8 cellular contexts compared by ENCODE assay signal in the genomic region with DNA sequence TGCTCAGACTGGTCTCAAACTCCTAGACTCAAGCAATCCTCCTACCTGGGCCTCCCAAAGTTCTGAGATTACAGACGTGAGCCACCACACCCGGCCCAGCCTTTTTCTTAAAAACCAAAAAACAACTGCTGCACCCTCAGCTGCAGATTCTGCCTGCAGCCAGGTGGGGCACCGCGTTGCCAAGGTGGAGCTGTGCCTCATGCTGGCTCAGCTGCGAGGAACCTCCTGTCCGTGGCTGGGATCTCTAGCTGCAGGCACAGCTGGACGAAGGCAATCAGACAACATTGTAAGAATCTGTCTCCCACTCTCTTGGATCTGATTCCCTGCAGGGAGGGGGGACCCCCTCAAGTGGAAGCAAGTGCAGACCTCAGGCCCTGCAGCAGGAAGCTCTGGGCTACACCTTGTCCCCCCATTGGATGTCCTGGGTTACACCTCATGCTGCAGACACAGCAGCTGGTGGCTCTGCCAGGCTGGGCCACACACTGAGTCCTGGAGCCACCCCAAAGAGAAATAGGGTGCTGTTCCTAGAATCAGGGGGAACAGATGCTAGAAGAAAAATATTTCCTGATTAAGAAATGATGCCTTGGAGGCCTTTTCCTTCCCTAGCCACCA. TPM values are rescaled to one million over a fixed set of nuclear protein-coding genes. Genes with fewer than 3 reads are reported as not detected.
A peak's percentile ranks its signal among the peaks of the same experiment; 100 is the strongest.
DNase-seq lines count a peak whose midpoint lies in the region; ATAC-seq, FAIRE-seq and TF ChIP-seq lines count a peak whose summit lies in the region.

No MANE protein-coding gene starts in this region.

- TF ChIP-seq POLR2A in GM12892 (IDR thresholded peaks at IDR 0.05; ENCODE audit: low read depth, low read length) = no peak

- peak overlapping the region; percentile 99 for H3K27ac Mint-ChIP-seq in HFFc6
- no peak overlapping the region for H3K27ac Mint-ChIP-seq in WTC11
- no peak overlapping the region for H3K27ac Mint-ChIP-seq in CD14-positive monocyte

- POLR2A ChIA-PET in WTC11 (lab: Charles Lee) = interaction anchor here (0.8 to 2.1 kb wide), 5 partner anchors 9 to 99 kb away, joined by 3 to 10 read pairs (median 5); a partner anchor contains a TSS

- peaks cover 14% of the 10 kb centered on the region for H3K4me1 ChIP-seq in iPS-18a (ENCODE audit: control insufficient read depth, low read depth, low read length)

- H3K4me3 ChIP-seq in iPS-18a (ENCODE audit: low read length) = no peak overlapping the region

- H3K27ac ChIP-seq in iPS-18a (ENCODE audit: low read length) = no peak overlapping the region
- H3K27ac ChIP-seq in temporal lobe (ENCODE audit: low read depth, low read length) = peak overlapping the region; percentile 90

- DNase-seq in HFFc6 = no peak
- peak; percentile 49 for DNase-seq in WTC11 (ENCODE audit: low spot score)
- DNase-seq in CD14-positive monocyte (ENCODE audit: low spot score) = no peak
- DNase-seq in GM12892 (ENCODE audit: insufficient read length) = no peak

- H3K4me1 Mint-ChIP-seq in HFFc6 (ENCODE audit: low read depth) (peaks cover 64% of the 10 kb centered on the region), WTC11 (peaks cover 30% of the 10 kb centered on the region), CD14-positive monocyte (peaks cover 9% of the 10 kb centered on the region)

- H3K4me3 Mint-ChIP-seq in HFFc6 = peak overlapping the region; percentile 89
- no peak overlapping the region for H3K4me3 Mint-ChIP-seq in WTC11
- no peak overlapping the region for H3K4me3 Mint-ChIP-seq in CD14-positive monocyte

- no peaks in the 10 kb centered on the region for H3K27me3 ChIP-seq in iPS-18a (ENCODE audit: control insufficient read depth, insufficient read depth, low read length)

- H3K36me3 ChIP-seq in iPS-18a (ENCODE audit: control insufficient read depth, low read depth, low read length) = no peaks in the 10 kb centered on the region

- H3K9me3 Mint-ChIP-seq in HFFc6 (no peaks in the 10 kb centered on the region), WTC11 (no peaks in the 10 kb centered on the region), CD14-positive monocyte (no peaks in the 10 kb centered on the region)

- FAIRE-seq in GM12892 (lab: Jason Lieb, UNC) = no peak

- ATAC-seq in WTC11 = peak; percentile 32
- no peak for ATAC-seq in GM21825 (IDR thresholded peaks at IDR 0.05; ENCODE audit: unreplicated experiment)
- ATAC-seq in GM21528 (IDR thresholded peaks at IDR 0.05; ENCODE audit: low FRiP score, unreplicated experiment) = no peak

- H3K27me3 Mint-ChIP-seq in HFFc6 (ENCODE audit: insufficient read depth) (peaks cover 5% of the 10 kb centered on the region; the same call in 1 of the 2 replicates), WTC11 (ENCODE audit: low read depth) (no peaks in the 10 kb centered on the region; the same call in 1 of the 2 replicates), CD14-positive monocyte (ENCODE audit: low read depth in 3 of 3) (peaks cover 2 to 7% (median 6%) of the 10 kb centered on the region in 3 donors)

- H3K36me3 Mint-ChIP-seq in HFFc6 (ENCODE audit: low read depth) = peaks cover 17% of the 10 kb centered on the region; the same call in 1 of the 2 replicates
- no peaks in the 10 kb centered on the region for H3K36me3 Mint-ChIP-seq in WTC11
- no peaks in the 10 kb centered on the region for H3K36me3 Mint-ChIP-seq in CD14-positive monocyte

- H3K9me3 ChIP-seq in iPS-18a (ENCODE audit: control insufficient read depth, low read depth, low read length) = no peaks in the 10 kb centered on the region

- TF ChIP-seq CTCF in HFFc6 (IDR thresholded peaks at IDR 0.05) (peak; percentile 60), WTC11 (IDR thresholded peaks at IDR 0.05) (no peak), CD14-positive monocyte (IDR thresholded peaks at IDR 0.05) (no peak)

- H3K9ac ChIP-seq in iPS-18a (ENCODE audit: low read length) = peak overlapping the region; percentile 17

- CTCF ChIA-PET in WTC11 (lab: Charles Lee) = interaction anchor here (0.6 to 3.3 kb wide), 16 partner anchors 10 to 326 kb away, joined by 3 to 56 read pairs (median 6); a partner anchor contains a TSS

- intact Hi-C loops in CD14-positive monocyte (cut with micrococcal nuclease) = no loop called here

TF ChIP-seq in WTC11, 78 proteins besides CTCF, POLR2A, EP300 and RAD21:
- TF ChIP-seq, protein P1, sequence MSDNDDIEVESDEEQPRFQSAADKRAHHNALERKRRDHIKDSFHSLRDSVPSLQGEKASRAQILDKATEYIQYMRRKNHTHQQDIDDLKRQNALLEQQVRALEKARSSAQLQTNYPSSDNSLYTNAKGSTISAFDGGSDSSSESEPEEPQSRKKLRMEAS (CRISPR knock-in tag; IDR thresholded peaks at IDR 0.05) = peak; percentile 96
- TF ChIP-seq TEAD1 (CRISPR knock-in tag; IDR thresholded peaks at IDR 0.05) = no peak
- 0 out of 2 replicates have a peak, but pooled peaks have one; percentile 28 for TF ChIP-seq CREB1 (CRISPR knock-in tag; IDR thresholded peaks at IDR 0.05)
- TF ChIP-seq TCF7 (CRISPR knock-in tag; IDR thresholded peaks at IDR 0.05; ENCODE audit: low read depth) = no peak
- 0 out of 2 replicates have a peak, but pooled peaks have one; percentile 27 for TF ChIP-seq GABPB1 (CRISPR knock-in tag; IDR thresholded peaks at IDR 0.05)
- peak; percentile 88 for TF ChIP-seq ZNF121 (CRISPR knock-in tag; IDR thresholded peaks at IDR 0.05)
- TF ChIP-seq NFE2L1 (CRISPR knock-in tag; IDR thresholded peaks at IDR 0.05) = 0 out of 2 replicates have a peak, but pooled peaks have one; percentile 39
- TF ChIP-seq, protein P2, sequence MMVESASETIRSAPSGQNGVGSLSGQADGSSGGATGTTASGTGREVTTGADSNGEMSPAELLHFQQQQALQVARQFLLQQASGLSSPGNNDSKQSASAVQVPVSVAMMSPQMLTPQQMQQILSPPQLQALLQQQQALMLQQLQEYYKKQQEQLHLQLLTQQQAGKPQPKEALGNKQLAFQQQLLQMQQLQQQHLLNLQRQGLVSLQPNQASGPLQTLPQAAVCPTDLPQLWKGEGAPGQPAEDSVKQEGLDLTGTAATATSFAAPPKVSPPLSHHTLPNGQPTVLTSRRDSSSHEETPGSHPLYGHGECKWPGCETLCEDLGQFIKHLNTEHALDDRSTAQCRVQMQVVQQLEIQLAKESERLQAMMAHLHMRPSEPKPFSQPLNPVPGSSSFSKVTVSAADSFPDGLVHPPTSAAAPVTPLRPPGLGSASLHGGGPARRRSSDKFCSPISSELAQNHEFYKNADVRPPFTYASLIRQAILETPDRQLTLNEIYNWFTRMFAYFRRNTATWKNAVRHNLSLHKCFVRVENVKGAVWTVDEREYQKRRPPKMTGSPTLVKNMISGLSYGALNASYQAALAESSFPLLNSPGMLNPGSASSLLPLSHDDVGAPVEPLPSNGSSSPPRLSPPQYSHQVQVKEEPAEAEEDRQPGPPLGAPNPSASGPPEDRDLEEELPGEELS (CRISPR knock-in tag; IDR thresholded peaks at IDR 0.05) = 0 out of 2 replicates have a peak, but pooled peaks have one; percentile 68
TF ChIP-seq in WTC11: peak in this region for 6.

RNA-seq across cellular contexts. Expression of a gene that starts 24.1 kb away (rescaled TPM):
- total RNA-seq in HFFc6 (2021; fragmentation: NEBNext Ultra II Directional; extraction: Animal tissue kit (Norgen Biotek cat#: 25700)) = not detected
- total RNA-seq in WTC11 (2021) (0.23 to 0.50 TPM (median 0.23 TPM) in 3 replicates), temporal lobe (1.5 TPM)
- polyA plus RNA-seq in CD14-positive monocyte = not detected
- not detected for polyA plus RNA-seq in GM12892 (2012; ENCODE audit: missing spikeins)

RNA-seq across cellular contexts. Expression of a gene that starts 29.8 kb away (rescaled TPM):
- 100 to 1,000 TPM; 434 to 602 (median 568) TPM for total RNA-seq in HFFc6 (2021; fragmentation: NEBNext Ultra II Directional; extraction: Animal tissue kit (Norgen Biotek cat#: 25700))
- 137 to 240 TPM (median 149 TPM) in 3 replicates for total RNA-seq in WTC11 (2021)
- 19.7 TPM for total RNA-seq in temporal lobe
- polyA plus RNA-seq in CD14-positive monocyte = 10 to 100 TPM; 15.8 to 27.6 TPM
- 38.8 TPM for polyA plus RNA-seq in GM12892 (2012; ENCODE audit: missing spikeins)
